In genomic region chr2:16417711-16418110, GRCh38 we compare ENCODE assay signal across 34 cellular contexts.
"Had no signal": no experiment of that assay in that cellular context is flagged by ENCODE, and none has a peak within 500 bp of the region (broad histone marks: within the 10 kb centered on the region; RNA-seq: fewer than 3 reads in every experiment).

No MANE protein-coding gene starts in this region.

- ATAC-seq: activated CD8-positive, alpha-beta T cell treated with anti-CD3 and anti-CD28 coated beads for 36 hours; activated naive CD8-positive, alpha-beta T cell treated with anti-CD3 and anti-CD28 coated beads, Interleukin-2, amount 50 U/mL, for 24 hours; activated T-cell treated with anti-CD3 and anti-CD28 coated beads, Interleukin-2, amount 50 U/mL, for 4 hours; activated T-cell treated with anti-CD3 and anti-CD28 coated beads, Interleukin-2, amount 50 U/mL, for 72 hours; activated T-helper 17 cell treated with anti-CD3 and anti-CD28 coated beads, Interleukin-2, amount 50 U/mL, for 72 hours; body of pancreas had no signal

- H3K36me3 Mint-ChIP-seq: activated CD4-positive, alpha-beta memory T cell treated with anti-CD3 and anti-CD28 coated beads for 36 hours; activated naive CD4-positive, alpha-beta T cell treated with anti-CD3 and anti-CD28 coated beads, Interleukin-2, amount 10 ng/mL, durations not matched to agents 7 days and 5 days; activated naive CD4-positive, alpha-beta T cell treated with anti-CD3 and anti-CD28 coated beads, Interleukin-2, amount 50 U/mL, for 24 hours; activated naive CD8-positive, alpha-beta T cell treated with anti-CD3 and anti-CD28 coated beads, Interleukin-2, amount 10 ng/mL, durations not matched to agents 7 days and 5 days had no signal

- H3K27me3 ChIP-seq: body of pancreas, brain microvascular endothelial cell, breast epithelium had no signal

- H3K4me1 ChIP-seq: body of pancreas, breast epithelium had no signal

- H3K4me1 Mint-ChIP-seq: activated B cell treated with CpG ODN at 0.5 μM for 24 hours; activated CD4-positive, alpha-beta T cell treated with anti-CD3 and anti-CD28 coated beads, Interleukin-2, amount 10 ng/mL, durations not matched to agents 24 days and 14 days; activated naive CD4-positive, alpha-beta T cell treated with anti-CD3 and anti-CD28 coated beads, Interleukin-2, amount 10 ng/mL, durations not matched to agents 7 days and 5 days; activated naive CD4-positive, alpha-beta T cell treated with anti-CD3 and anti-CD28 coated beads, Interleukin-2, amount 50 U/mL, for 24 hours; activated naive CD8-positive, alpha-beta T cell treated with anti-CD3 and anti-CD28 coated beads, Interleukin-2, amount 10 ng/mL, durations not matched to agents 7 days and 5 days; activated naive CD8-positive, alpha-beta T cell treated with anti-CD3 and anti-CD28 coated beads, Interleukin-2, amount 50 U/mL, for 24 hours; activated T-helper 17 cell treated with anti-CD3 and anti-CD28 coated beads, Interleukin-2, amount 50 U/mL, for 72 hours had no signal

- DNase-seq: activated B cell treated with CpG ODN at 0.5 μM for 24 hours; activated CD4-positive, alpha-beta memory T cell treated with anti-CD3 and anti-CD28 coated beads for 36 hours; activated CD4-positive, alpha-beta T cell treated with anti-CD3 and anti-CD28 coated beads for 4 hours; activated CD4-positive, alpha-beta T cell treated with anti-CD3 and anti-CD28 coated beads, Interleukin-2, amount 10 ng/mL, durations not matched to agents 24 days and 14 days; activated CD4-positive, alpha-beta T cell treated with anti-CD3 and anti-CD28 coated beads, Interleukin-2, amount 50 U/mL, for 1 hour; activated CD4-positive, alpha-beta T cell treated with anti-CD3 and anti-CD28 coated beads, Interleukin-2, amount 50 U/mL, for 4 hours; activated CD4-positive, CD25-positive, alpha-beta regulatory T cell treated with anti-CD3 and anti-CD28 coated beads, Interleukin-2, amount 50 U/mL, for 72 hours; activated CD8-positive, alpha-beta memory T cell treated with anti-CD3 and anti-CD28 coated beads, Interleukin-2, amount 50 U/mL, for 4 hours; activated CD8-positive, alpha-beta T cell treated with anti-CD3 and anti-CD28 coated beads for 36 hours; activated effector memory CD4-positive, alpha-beta T cell treated with anti-CD3 and anti-CD28 coated beads, Interleukin-2, amount 50 U/mL, for 16 hours; activated gamma-delta T cell treated with Interleukin-2 at 50 U/mL for 16 hours; activated naive CD4-positive, alpha-beta T cell; activated naive CD4-positive, alpha-beta T cell treated with anti-CD3 and anti-CD28 coated beads, Interleukin-2, amount 10 ng/mL, durations not matched to agents 7 days and 5 days; activated naive CD8-positive, alpha-beta T cell treated with anti-CD3 and anti-CD28 coated beads, Interleukin-2, amount 10 ng/mL, durations not matched to agents 7 days and 5 days; activated naive CD8-positive, alpha-beta T cell treated with anti-CD3 and anti-CD28 coated beads, Interleukin-2, amount 50 U/mL, for 24 hours; activated T-cell treated with anti-CD3 and anti-CD28 coated beads for 4 hours; activated T-cell treated with anti-CD3 and anti-CD28 coated beads, Interleukin-2, amount 50 U/mL, for 1 hour; activated T-cell treated with anti-CD3 and anti-CD28 coated beads, Interleukin-2, amount 50 U/mL, for 4 hours; activated T-cell treated with anti-CD3 and anti-CD28 coated beads, Interleukin-2, amount 50 U/mL, for 72 hours; aorta; body of pancreas; brain microvascular endothelial cell; central memory CD4-positive, alpha-beta T cell; T-helper 1 cell; T-helper 2 cell; T-helper 9 cell had no signal

- H3K27ac ChIP-seq: body of pancreas, brain microvascular endothelial cell, breast epithelium, VCaP had no signal

- H3K9me3 ChIP-seq: body of pancreas had no signal

- H3K4me3 Mint-ChIP-seq: activated B cell treated with CpG ODN at 0.5 μM for 24 hours; activated CD4-positive, alpha-beta memory T cell treated with anti-CD3 and anti-CD28 coated beads for 36 hours; activated CD4-positive, alpha-beta T cell treated with anti-CD3 and anti-CD28 coated beads, Interleukin-2, amount 10 ng/mL, durations not matched to agents 24 days and 14 days; activated CD8-positive, alpha-beta T cell treated with anti-CD3 and anti-CD28 coated beads for 36 hours; activated naive CD4-positive, alpha-beta T cell treated with anti-CD3 and anti-CD28 coated beads, Interleukin-2, amount 10 ng/mL, durations not matched to agents 7 days and 5 days; activated naive CD4-positive, alpha-beta T cell treated with anti-CD3 and anti-CD28 coated beads, Interleukin-2, amount 50 U/mL, for 24 hours; activated naive CD8-positive, alpha-beta T cell; activated naive CD8-positive, alpha-beta T cell treated with anti-CD3 and anti-CD28 coated beads, Interleukin-2, amount 10 ng/mL, durations not matched to agents 7 days and 5 days; activated naive CD8-positive, alpha-beta T cell treated with anti-CD3 and anti-CD28 coated beads, Interleukin-2, amount 50 U/mL, for 24 hours; activated T-cell treated with anti-CD3 and anti-CD28 coated beads, Interleukin-2, amount 50 U/mL, for 4 hours; activated T-cell treated with anti-CD3 and anti-CD28 coated beads, Interleukin-2, amount 50 U/mL, for 72 hours; activated T-helper 1 cell treated with anti-CD3 and anti-CD28 coated beads, Interleukin-12 subunit alpha, Interleukin-12 subunit beta, Interleukin-2, Interleukin-4 antibody, amounts not matched to agents 30 ng/mL and 10 ng/mL and 1 ng/mL, durations not matched to agents 14 hours and 24 hours and 36 hours; activated T-helper 17 cell treated with anti-CD3 and anti-CD28 coated beads, Interleukin-2, amount 50 U/mL, for 72 hours; T-helper 1 cell treated with Interleukin-12 subunit alpha and Interleukin-12 subunit beta and Interleukin-4 antibody, amounts not matched to agents 30 μg/mL and 1 μg/mL, for 36 hours; T-helper 2 cell treated with Interferon-gamma antibody and Interleukin-4, amounts not matched to agents 5 μg/mL and 100 μg/mL, for 36 hours had no signal

- H3K4me3 ChIP-seq: body of pancreas, breast epithelium had no signal

- H3K36me3 ChIP-seq: brain microvascular endothelial cell, breast epithelium had no signal

- H3K27me3 Mint-ChIP-seq: activated CD4-positive, alpha-beta memory T cell treated with anti-CD3 and anti-CD28 coated beads for 36 hours; activated naive CD4-positive, alpha-beta T cell treated with anti-CD3 and anti-CD28 coated beads, Interleukin-2, amount 10 ng/mL, durations not matched to agents 7 days and 5 days; activated naive CD8-positive, alpha-beta T cell treated with anti-CD3 and anti-CD28 coated beads, Interleukin-2, amount 50 U/mL, for 24 hours had no signal

- H3K27ac Mint-ChIP-seq: activated B cell treated with CpG ODN at 0.5 μM for 24 hours; activated CD4-positive, alpha-beta memory T cell treated with anti-CD3 and anti-CD28 coated beads for 36 hours; activated CD4-positive, alpha-beta T cell treated with anti-CD3 and anti-CD28 coated beads, Interleukin-2, amount 10 ng/mL, durations not matched to agents 24 days and 14 days; activated CD8-positive, alpha-beta T cell treated with anti-CD3 and anti-CD28 coated beads for 36 hours; activated naive CD4-positive, alpha-beta T cell treated with anti-CD3 and anti-CD28 coated beads, Interleukin-2, amount 10 ng/mL, durations not matched to agents 7 days and 5 days; activated naive CD4-positive, alpha-beta T cell treated with anti-CD3 and anti-CD28 coated beads, Interleukin-2, amount 50 U/mL, for 24 hours; activated naive CD8-positive, alpha-beta T cell; activated naive CD8-positive, alpha-beta T cell treated with anti-CD3 and anti-CD28 coated beads, Interleukin-2, amount 10 ng/mL, durations not matched to agents 7 days and 5 days; activated naive CD8-positive, alpha-beta T cell treated with anti-CD3 and anti-CD28 coated beads, Interleukin-2, amount 50 U/mL, for 24 hours; activated T-cell treated with anti-CD3 and anti-CD28 coated beads, Interleukin-2, amount 50 U/mL, for 72 hours; activated T-helper 1 cell treated with anti-CD3 and anti-CD28 coated beads, Interleukin-12 subunit alpha, Interleukin-12 subunit beta, Interleukin-2, Interleukin-4 antibody, amounts not matched to agents 30 ng/mL and 10 ng/mL and 1 ng/mL, durations not matched to agents 14 hours and 24 hours and 36 hours; activated T-helper 17 cell treated with anti-CD3 and anti-CD28 coated beads, Interleukin-2, amount 50 U/mL, for 72 hours; T-helper 1 cell treated with Interleukin-12 subunit alpha and Interleukin-12 subunit beta and Interleukin-4 antibody, amounts not matched to agents 30 μg/mL and 1 μg/mL, for 36 hours; T-helper 2 cell treated with Interferon-gamma antibody and Interleukin-4, amounts not matched to agents 5 μg/mL and 100 μg/mL, for 36 hours had no signal

- H3K9me3 Mint-ChIP-seq: activated naive CD4-positive, alpha-beta T cell treated with anti-CD3 and anti-CD28 coated beads, Interleukin-2, amount 10 ng/mL, durations not matched to agents 7 days and 5 days; activated T-cell treated with anti-CD3 and anti-CD28 coated beads, Interleukin-2, amount 50 U/mL, for 72 hours; activated T-helper 1 cell treated with anti-CD3 and anti-CD28 coated beads, Interleukin-12 subunit alpha, Interleukin-12 subunit beta, Interleukin-2, Interleukin-4 antibody, amounts not matched to agents 30 ng/mL and 10 ng/mL and 1 ng/mL, durations not matched to agents 14 hours and 24 hours and 36 hours; T-helper 2 cell treated with Interferon-gamma antibody and Interleukin-4, amounts not matched to agents 5 μg/mL and 100 μg/mL, for 36 hours had no signal
